In genomic region chr7:36048141-36048901, GRCh38 we compare ENCODE assay signal across 9 cellular contexts.
A peak's percentile ranks its signal among the peaks of the same experiment; 100 is the strongest.
DNase-seq lines count a peak whose midpoint lies in the region; ATAC-seq and TF ChIP-seq lines count a peak whose summit lies in the region.
"Had no signal": no experiment of that assay in that cellular context is flagged by ENCODE, and none has a peak within 500 bp of the region (broad histone marks: within the 10 kb centered on the region; RNA-seq: fewer than 3 reads in every experiment).

No MANE protein-coding gene starts in this region.

- H3K9me3 ChIP-seq in adipocyte (ENCODE audit: control insufficient read depth, low read length) (no peaks in the 10 kb centered on the region), right atrium auricular region (no peaks in the 10 kb centered on the region), uterus (no peaks in the 10 kb centered on the region)

- no peak for TF ChIP-seq CTCF in right atrium auricular region (IDR thresholded peaks at IDR 0.05)
- no peak for TF ChIP-seq CTCF in uterus (IDR thresholded peaks at IDR 0.05)

- no peak for TF ChIP-seq POLR2A in uterus (IDR thresholded peaks at IDR 0.05)

- DNase-seq in NCI-H2107 treated with DMSO at 0.1 percent for 48 hours (lab: John Stamatoyannopoulos, UW; ENCODE audit: unreplicated experiment) (peak; percentile 19), NCI-H2107 (lab: John Stamatoyannopoulos, UW) (no peak), adipocyte (ENCODE audit: low read depth) (peak; percentile 97), right atrium auricular region (ENCODE audit: low spot score) (no peak), uterus (peak; percentile 28 to 51), SK-N-DZ (ENCODE audit: low spot score) (no peak), pons (ENCODE audit: low spot score) (no peak)
- DNase-seq: activated gamma-delta T cell treated with Interleukin-2 at 50 U/mL for 16 hours had no signal

- H3K27ac ChIP-seq in right atrium auricular region (peak overlapping the region; percentile 42 to 70), uterus (peak overlapping the region; percentile 32 to 47)

- H3K9ac ChIP-seq in adipocyte (ENCODE audit: low read length), result peak overlapping the region; percentile 84

- no peaks in the 10 kb centered on the region for H3K27me3 ChIP-seq in adipocyte (replicated peaks; ENCODE audit: control insufficient read depth, insufficient read depth, low read length)
- no peaks in the 10 kb centered on the region for H3K27me3 ChIP-seq in right atrium auricular region
- no peaks in the 10 kb centered on the region for H3K27me3 ChIP-seq in uterus

- intact Hi-C loops in uterus (cut with DNase I; ENCODE audit: low total_unique reads), result no loop called here

- H3K36me3 ChIP-seq in adipocyte (ENCODE audit: control insufficient read depth, insufficient read depth, low read length, severe bottlenecking) (no peaks in the 10 kb centered on the region), right atrium auricular region (no peaks in the 10 kb centered on the region), uterus (no peaks in the 10 kb centered on the region)

- H3K4me3 ChIP-seq in adipocyte (ENCODE audit: low read length) (peak overlapping the region; percentile 45), right atrium auricular region (no peak overlapping the region), uterus (no peak overlapping the region)

- no peak for ATAC-seq in HG03432 (IDR thresholded peaks at IDR 0.05; ENCODE audit: unreplicated experiment)

- H3K4me1 ChIP-seq in adipocyte (ENCODE audit: control insufficient read depth, insufficient read depth, low read length) (peaks cover 56% of the 10 kb centered on the region), right atrium auricular region (peaks cover 0 to 61% of the 10 kb centered on the region in 2 donors), uterus (no peaks in the 10 kb centered on the region)

Comparison
In these comparisons a context has a peak if more than half of its experiments do, and no peak if none do; other contexts are left out.
1. DNase-seq: peak in NCI-H2107 treated with DMSO at 0.1 percent for 48 hours (single experiment), adipocyte (single experiment) and uterus (2 of 2); none in NCI-H2107 (single experiment), right atrium auricular region (single experiment), SK-N-DZ (single experiment) and pons (single experiment).